19 cellular contexts compared by ENCODE assay signal in genomic region chr11:106853850-106854401, GRCh38.
DNase-seq lines count a peak whose midpoint lies in the region; ATAC-seq and TF ChIP-seq lines count a peak whose summit lies in the region.
"Had no signal": no experiment of that assay in that cellular context is flagged by ENCODE, and none has a peak within 500 bp of the region (broad histone marks: within the 10 kb centered on the region; RNA-seq: fewer than 3 reads in every experiment).

No MANE protein-coding gene starts in this region.

- H3K4me3 ChIP-seq in RWPE2 (ENCODE audit: severe bottlenecking), result no peak overlapping the region
- H3K4me3 ChIP-seq in upper lobe of left lung, result no peak overlapping the region
- H3K4me3 ChIP-seq: GM23248, HAP-1 had no signal

- ATAC-seq in RWPE2 (ENCODE audit: low read depth) (no peak), upper lobe of left lung (ENCODE audit: low FRiP score in 2 of 2) (peak; percentile 28 to 63)

- WGBS in upper lobe of left lung, 2 donors, result 60 to 83% methylated on average over 1 of the region's 1 CpG

- TF ChIP-seq CTCF in RWPE2 (IDR thresholded peaks at IDR 0.05; ENCODE audit: poor library complexity, severe bottlenecking) (no peak), upper lobe of left lung (IDR thresholded peaks at IDR 0.05) (no peak), type B pancreatic cell (conservative IDR thresholded peaks at IDR 0.05) (no peak)

- H3K9me3 Mint-ChIP-seq in type B pancreatic cell, result peaks cover 7% of the 10 kb centered on the region
- H3K9me3 Mint-ChIP-seq in activated CD4-positive, alpha-beta memory T cell treated with anti-CD3 and anti-CD28 coated beads for 36 hours, result peaks cover 40% of the 10 kb centered on the region

- no peak for TF ChIP-seq EP300 in upper lobe of left lung (IDR thresholded peaks at IDR 0.05)

- H3K9me3 ChIP-seq in RWPE2 (ENCODE audit: severe bottlenecking), result no peaks in the 10 kb centered on the region
- H3K9me3 ChIP-seq in upper lobe of left lung, result peaks cover 0 to 3% (median 0%) of the 10 kb centered on the region in 4 donors
- H3K9me3 ChIP-seq: BE2C, HAP-1 had no signal

- peaks cover under 1% of the 10 kb centered on the region for H3K27me3 ChIP-seq in RWPE2 (ENCODE audit: insufficient read depth, poor library complexity, severe bottlenecking)
- no peaks in the 10 kb centered on the region for H3K27me3 ChIP-seq in upper lobe of left lung
- H3K27me3 ChIP-seq: BE2C had no signal

- no peaks in the 10 kb centered on the region for H3K27me3 Mint-ChIP-seq in type B pancreatic cell
- H3K27me3 Mint-ChIP-seq in activated CD4-positive, alpha-beta memory T cell treated with anti-CD3 and anti-CD28 coated beads for 36 hours, result no peaks in the 10 kb centered on the region
- H3K27me3 Mint-ChIP-seq: CD4-positive, CD25-positive, alpha-beta regulatory T cell; CD8-positive, alpha-beta memory T cell had no signal

- intact Hi-C loops in activated CD4-positive, alpha-beta memory T cell treated with anti-CD3 and anti-CD28 coated beads for 36 hours (cut with micrococcal nuclease), result no loop called here

- H3K4me1 Mint-ChIP-seq in type B pancreatic cell (ENCODE audit: unreplicated experiment), result peaks cover 4% of the 10 kb centered on the region
- no peaks in the 10 kb centered on the region for H3K4me1 Mint-ChIP-seq in activated CD4-positive, alpha-beta memory T cell treated with anti-CD3 and anti-CD28 coated beads for 36 hours (ENCODE audit: low read depth)
- H3K4me1 Mint-ChIP-seq: CD4-positive, CD25-positive, alpha-beta regulatory T cell; CD8-positive, alpha-beta memory T cell had no signal

- DNase-seq in EH (ENCODE audit: low read depth) (peak; percentile 8), RWPE2 (ENCODE audit: low spot score) (peak; percentile 18), mesenteric fat pad (ENCODE audit: low spot score) (peak; percentile 85), upper lobe of left lung (no peak), NCI-H345 (lab: John Stamatoyannopoulos, UW) (no peak), type B pancreatic cell (ENCODE audit: extremely low spot score, unreplicated experiment) (no peak)
- DNase-seq in activated CD4-positive, alpha-beta memory T cell treated with anti-CD3 and anti-CD28 coated beads for 36 hours, result no peak
- DNase-seq: ACHN; BE2C; C1 segment of cervical spinal cord; CD4-positive, CD25-positive, alpha-beta regulatory T cell; COR-L47; DMS 273 treated with DMSO at 0.1 percent for 48 hours; DMS53; DND-41; GM23248 had no signal

- TF ChIP-seq POLR2A in upper lobe of left lung (IDR thresholded peaks at IDR 0.05), result no peak

- H3K4me1 ChIP-seq in RWPE2 (ENCODE audit: insufficient read depth, poor library complexity, severe bottlenecking) (no peaks in the 10 kb centered on the region), upper lobe of left lung (no peaks in the 10 kb centered on the region)
- H3K4me1 ChIP-seq: BE2C, HAP-1 had no signal

- POLR2A ChIA-PET in activated CD4-positive, alpha-beta memory T cell treated with anti-CD3 and anti-CD28 coated beads for 36 hours (lab: Charles Lee), result no interaction called here

- no peak overlapping the region for H3K27ac Mint-ChIP-seq in type B pancreatic cell
- no peak overlapping the region for H3K27ac Mint-ChIP-seq in activated CD4-positive, alpha-beta memory T cell treated with anti-CD3 and anti-CD28 coated beads for 36 hours
- H3K27ac Mint-ChIP-seq: CD4-positive, CD25-positive, alpha-beta regulatory T cell; CD8-positive, alpha-beta memory T cell had no signal

- H3K27ac ChIP-seq in RWPE2 (ENCODE audit: poor library complexity, severe bottlenecking), result no peak overlapping the region
- no peak overlapping the region for H3K27ac ChIP-seq in upper lobe of left lung
- H3K27ac ChIP-seq: GM23248, HL-60 had no signal

- no peak overlapping the region for H3K4me3 Mint-ChIP-seq in type B pancreatic cell
- H3K4me3 Mint-ChIP-seq in activated CD4-positive, alpha-beta memory T cell treated with anti-CD3 and anti-CD28 coated beads for 36 hours, result no peak overlapping the region
- H3K4me3 Mint-ChIP-seq: CD8-positive, alpha-beta memory T cell had no signal

- H3K36me3 ChIP-seq in RWPE2 (ENCODE audit: low read depth) (no peaks in the 10 kb centered on the region), upper lobe of left lung (no peaks in the 10 kb centered on the region)
- H3K36me3 ChIP-seq: BE2C, HAP-1 had no signal

- no peaks in the 10 kb centered on the region for H3K36me3 Mint-ChIP-seq in type B pancreatic cell
- no peaks in the 10 kb centered on the region for H3K36me3 Mint-ChIP-seq in activated CD4-positive, alpha-beta memory T cell treated with anti-CD3 and anti-CD28 coated beads for 36 hours
- H3K36me3 Mint-ChIP-seq: CD4-positive, CD25-positive, alpha-beta regulatory T cell; CD8-positive, alpha-beta memory T cell had no signal

- CTCF ChIA-PET in activated CD4-positive, alpha-beta memory T cell treated with anti-CD3 and anti-CD28 coated beads for 36 hours (lab: Charles Lee), result no interaction called here

Comparison
In these comparisons a context has a peak if more than half of its experiments do, and no peak if none do; other contexts are left out.
1. DNase-seq: peak in EH (single experiment), RWPE2 (single experiment) and mesenteric fat pad (single experiment); none in upper lobe of left lung (0 of 2), NCI-H345 (single experiment), type B pancreatic cell (single experiment) and activated CD4-positive, alpha-beta memory T cell treated with anti-CD3 and anti-CD28 coated beads for 36 hours (single experiment).